8 cellular contexts compared by ENCODE assay signal in genomic region chr11:11036185-11037161, GRCh38.
DNase-seq lines count a peak whose midpoint lies in the region; TF ChIP-seq lines count a peak whose summit lies in the region.

No MANE protein-coding gene starts in this region.

- H3K27me3 ChIP-seq in GM06990 (replicated peaks; ENCODE audit: control insufficient read depth, insufficient read depth, low read length) = no peaks in the 10 kb centered on the region; the same call in 1 of the 2 replicates
- H3K27me3 ChIP-seq in uterus = no peaks in the 10 kb centered on the region

- no peak overlapping the region for H3K4me3 ChIP-seq in GM06990 (replicated peaks; ENCODE audit: low read depth, low read length)
- H3K4me3 ChIP-seq in uterus = no peak overlapping the region

- no peaks in the 10 kb centered on the region for H3K9me3 ChIP-seq in uterus

- peaks cover 0 to 4% of the 10 kb centered on the region in 2 donors for H3K4me1 ChIP-seq in uterus

- peak overlapping the region; percentile 72 to 75 for H3K27ac ChIP-seq in uterus

- DNase-seq in AG09319 (ENCODE audit: extremely low read depth, low read depth) (no peak), GM06990 (ENCODE audit: extremely low read depth, insufficient read length) (no peak), M059J (ENCODE audit: low read depth) (peak; percentile 61), SK-N-DZ (ENCODE audit: low spot score) (peak; percentile 38), medulla oblongata (ENCODE audit: extremely low spot score) (peak; percentile 80), uterus (peak in 1 of 2 donors; percentile 55), posterior vena cava (ENCODE audit: low spot score) (no peak)
- peak; percentile 42 for DNase-seq in effector CD4-positive, alpha-beta T cell

- intact Hi-C loops in uterus (cut with DNase I; ENCODE audit: low total_unique reads) = loop anchor here (5.0 kb wide), 1 partner anchor 751 kb away; no protein-coding TSS in a partner anchor
- intact Hi-C loops in posterior vena cava (cut with DNase I) = loop anchor here (5.0 to 10.0 kb wide), 4 partner anchors 108 to 751 kb away; partner anchors contain the start of gene GALNT18 (in 1 of the 2)

- no peak for TF ChIP-seq POLR2A in uterus (IDR thresholded peaks at IDR 0.05)

- no peaks in the 10 kb centered on the region for H3K36me3 ChIP-seq in GM06990 (ENCODE audit: control insufficient read depth, insufficient read depth, low read length)
- H3K36me3 ChIP-seq in uterus = no peaks in the 10 kb centered on the region

- peak; percentile 65 for TF ChIP-seq CTCF in AG09319 (IDR thresholded peaks at IDR 0.05; ENCODE audit: low read depth, low read length)
- TF ChIP-seq CTCF in GM06990 (IDR thresholded peaks at IDR 0.05; ENCODE audit: insufficient read depth, low read length, poor library complexity, severe bottlenecking) = peak; percentile 80
- TF ChIP-seq CTCF in uterus (IDR thresholded peaks at IDR 0.05) = peak; percentile 67 to 76 (median 70)

Comparison
In these comparisons a context has a peak if more than half of its experiments do, and no peak if none do; other contexts are left out.
1. DNase-seq: peak in M059J (single experiment), SK-N-DZ (single experiment), effector CD4-positive, alpha-beta T cell (single experiment) and medulla oblongata (single experiment); none in AG09319 (single experiment), GM06990 (single experiment) and posterior vena cava (single experiment).
2. Peak in every context shown above with its lines, with median percentiles within 50 percentile points of each other: CTCF ChIP-seq.